In genomic region chr12:119544780-119545625, GRCh38 we compare ENCODE assay signal across 7 cellular contexts. TPM values are rescaled to one million over a fixed set of nuclear protein-coding genes. Genes with fewer than 3 reads are reported as not detected.
DNase-seq lines count a peak whose midpoint lies in the region; ATAC-seq and TF ChIP-seq lines count a peak whose summit lies in the region.

No MANE protein-coding gene starts in this region.

- no peak for TF ChIP-seq EP300 in Ishikawa (IDR thresholded peaks at IDR 0.05; ENCODE audit: borderline replicate concordance)

- H3K9me3 Mint-ChIP-seq in activated T-cell treated with anti-CD3 and anti-CD28 coated beads, Interleukin-2, amount 50 U/mL, for 4 hours: no peaks in the 10 kb centered on the region

- H3K4me3 ChIP-seq in PC-9 (no peak overlapping the region), fibroblast of pulmonary artery (replicated peaks; ENCODE audit: low read depth, low read length) (no peak overlapping the region), thyroid gland (replicated peaks in 1 of 3) (no peak overlapping the region)

- TF ChIP-seq CTCF in GM12874 (IDR thresholded peaks at IDR 0.05; ENCODE audit: insufficient read depth, low read depth, low read length) (peak; percentile 82), PC-9 (conservative IDR thresholded peaks at IDR 0.05) (peak; percentile 90), fibroblast of pulmonary artery (IDR thresholded peaks at IDR 0.05; ENCODE audit: low read length, missing control alignments) (peak; percentile 93), thyroid gland (IDR thresholded peaks at IDR 0.05) (peak; percentile 73 to 90 (median 86))

- no peaks in the 10 kb centered on the region for H3K4me1 Mint-ChIP-seq in activated T-cell treated with anti-CD3 and anti-CD28 coated beads, Interleukin-2, amount 50 U/mL, for 4 hours (ENCODE audit: low read depth)

- POLR2A ChIA-PET in PC-9 (lab: Charles Lee; ENCODE audit: unreplicated experiment): no interaction called here

- H3K36me3 ChIP-seq in PC-9 (ENCODE audit: low read depth) (no peaks in the 10 kb centered on the region), thyroid gland (no peaks in the 10 kb centered on the region)

- peak; percentile 84 for TF ChIP-seq RAD21 in Ishikawa (IDR thresholded peaks at IDR 0.05; ENCODE audit: low read depth)

- no peaks in the 10 kb centered on the region for H3K9me2 ChIP-seq in PC-9 (ENCODE audit: insufficient read depth)

- DNase-seq in PC-9: peak; percentile 39 to 51
- peak; percentile 41 for DNase-seq in activated T-cell treated with anti-CD3 and anti-CD28 coated beads, Interleukin-2, amount 50 U/mL, for 4 hours
- peak; percentile 84 for DNase-seq in fibroblast of pulmonary artery (ENCODE audit: low read depth)
- peak; percentile 55 for DNase-seq in non-pigmented ciliary epithelial cell (ENCODE audit: low read depth)
- DNase-seq in thyroid gland: peak; percentile 64 to 69

- H3K4me2 ChIP-seq in PC-9: no peak overlapping the region

- H3F3A ChIP-seq in PC-9 (ENCODE audit: insufficient read depth, low read depth): no peaks in the 10 kb centered on the region

- H3K4me1 ChIP-seq in PC-9 (replicated peaks; ENCODE audit: insufficient read depth) (no peaks in the 10 kb centered on the region; the same call in 1 of the 2 replicates), thyroid gland (no peaks in the 10 kb centered on the region)

- no peak overlapping the region for H3K4me3 Mint-ChIP-seq in activated T-cell treated with anti-CD3 and anti-CD28 coated beads, Interleukin-2, amount 50 U/mL, for 4 hours

- H3K36me3 Mint-ChIP-seq in activated T-cell treated with anti-CD3 and anti-CD28 coated beads, Interleukin-2, amount 50 U/mL, for 4 hours (ENCODE audit: insufficient read depth): no peaks in the 10 kb centered on the region

- H3K27me3 Mint-ChIP-seq in activated T-cell treated with anti-CD3 and anti-CD28 coated beads, Interleukin-2, amount 50 U/mL, for 4 hours (ENCODE audit: low read depth): peaks cover 46% of the 10 kb centered on the region

- TF ChIP-seq POLR2A in thyroid gland (IDR thresholded peaks at IDR 0.05): no peak

- no peaks in the 10 kb centered on the region for H3K79me2 ChIP-seq in PC-9 (ENCODE audit: low read depth)

- H2AFZ ChIP-seq in PC-9: no peak overlapping the region

- intact Hi-C loops in PC-9 (cut with micrococcal nuclease; ENCODE audit: unreplicated experiment) (loop anchor here (2.0 kb wide), 1 partner anchor 100 kb away; no protein-coding TSS in a partner anchor), thyroid gland (cut with DNase I) (loop anchor here (5.0 kb wide), 1 partner anchor 98 kb away; no protein-coding TSS in a partner anchor)

- CTCF ChIA-PET in PC-9 (lab: Charles Lee): interaction anchor here (0.6 kb wide), 1 partner anchor 782 kb away, joined by 8 read pairs; no protein-coding TSS in a partner anchor

- H3K27me3 ChIP-seq in PC-9 (ENCODE audit: insufficient read depth, low read depth) (no peaks in the 10 kb centered on the region), thyroid gland (no peaks in the 10 kb centered on the region)

- BruUV-seq in PC-9 (replicated peaks; lab: Mats Ljungman, UMichigan): no TSS peak

- no peaks in the 10 kb centered on the region for H3K9me3 ChIP-seq in PC-9 (ENCODE audit: insufficient read depth, low read depth)
- no peaks in the 10 kb centered on the region for H3K9me3 ChIP-seq in thyroid gland

- H3K27ac ChIP-seq in PC-9 (no peak overlapping the region), thyroid gland (no peak overlapping the region)

- ATAC-seq in activated T-cell treated with anti-CD3 and anti-CD28 coated beads, Interleukin-2, amount 50 U/mL, for 4 hours: peak; percentile 59 to 66

- no peaks in the 10 kb centered on the region for H4K20me1 ChIP-seq in PC-9 (ENCODE audit: insufficient read depth)

- 48 to 50% methylated on average over 9 of the region's 9 CpGs for WGBS in thyroid gland, 2 donors

TF ChIP-seq in Ishikawa, 13 proteins besides CTCF, POLR2A, EP300 and RAD21:
- TF ChIP-seq FOXM1 (IDR thresholded peaks at IDR 0.05; ENCODE audit: borderline replicate concordance, low read depth) (no peak), YY1 (IDR thresholded peaks at IDR 0.05; ENCODE audit: low read depth) (no peak), NFIC (IDR thresholded peaks at IDR 0.05) (no peak), USF1 (IDR thresholded peaks at IDR 0.05) (no peak), ZBTB7A (IDR thresholded peaks at IDR 0.05; ENCODE audit: low read depth) (no peak), REST (IDR thresholded peaks at IDR 0.05; ENCODE audit: low read depth) (no peak), CEBPB (IDR thresholded peaks at IDR 0.05) (no peak), CREB1 (IDR thresholded peaks at IDR 0.05; ENCODE audit: low read depth) (no peak), EGR1 (IDR thresholded peaks at IDR 0.05) (no peak), TAF1 (IDR thresholded peaks at IDR 0.05; ENCODE audit: low read depth) (no peak)

RNA-seq across cellular contexts. Expression of gene TMEM233, which starts 48.6 kb away (rescaled TPM):
- total RNA-seq in PC-9 (2021): not detected in 2 replicates
- not detected for total RNA-seq in activated T-cell treated with anti-CD3 and anti-CD28 coated beads, Interleukin-2, amount 50 U/mL, for 4 hours
- total RNA-seq in thyroid gland: 1 to 10 TPM; 1.3 to 7.9 (median 4.4) TPM
